18 cellular contexts compared by ENCODE assay signal in genomic region chr10:110784198-110784597, GRCh38.
A peak's percentile ranks its signal among the peaks of the same experiment; 100 is the strongest.
DNase-seq lines count a peak whose midpoint lies in the region; ATAC-seq and TF ChIP-seq lines count a peak whose summit lies in the region.
"Had no signal": no experiment of that assay in that cellular context is flagged by ENCODE, and none has a peak within 500 bp of the region (broad histone marks: within the 10 kb centered on the region; RNA-seq: fewer than 3 reads in every experiment).

No MANE protein-coding gene starts in this region.

- intact Hi-C loops in CD8-positive, alpha-beta T cell (cut with DNase I, micrococcal nuclease) = loop anchor here in 1 of 2 experiments (5.0 kb wide), 1 partner anchor 37 kb away; no protein-coding TSS in a partner anchor
- intact Hi-C loops in sigmoid colon (cut with DNase I) = no loop called here

- H3K9ac ChIP-seq in endocrine pancreas (ENCODE audit: control insufficient read depth, insufficient read depth, low read length) = no peak overlapping the region
- H3K9ac ChIP-seq: GM23248 had no signal

- H3K36me3 ChIP-seq in CD8-positive, alpha-beta T cell (ENCODE audit: insufficient read depth, low read length) = no peaks in the 10 kb centered on the region
- H3K36me3 ChIP-seq in endocrine pancreas (ENCODE audit: control insufficient read depth, insufficient read depth, low read length) (no peaks in the 10 kb centered on the region), sigmoid colon (no peaks in the 10 kb centered on the region)
- H3K36me3 ChIP-seq: left lung had no signal

- WGBS in sigmoid colon, 2 donors = 80 to 90% methylated on average over 6 of the region's 6 CpGs

- CTCF ChIA-PET in CD8-positive, alpha-beta T cell (lab: Charles Lee) = interaction anchor here (1.0 kb wide), 1 partner anchor 10 kb away, joined by 3 read pairs; no protein-coding TSS in a partner anchor

- POLR2A ChIA-PET in CD8-positive, alpha-beta T cell (lab: Charles Lee) = no interaction called here

- H3K27ac ChIP-seq in CD8-positive, alpha-beta T cell (ENCODE audit: low read depth, low read length) = peak overlapping the region; percentile 40
- H3K27ac ChIP-seq in sigmoid colon = peak overlapping the region; percentile 62 to 77 (median 70)
- H3K27ac ChIP-seq: GM23248, left lung had no signal

- DNase-seq in CD8-positive, alpha-beta T cell = no peak
- DNase-seq in NCI-H510A treated with DMSO at 0.1 percent for 48 hours (lab: John Stamatoyannopoulos, UW) = peak; percentile 45
- peak; percentile 80 for DNase-seq in sigmoid colon
- no peak for DNase-seq in HuH-7 (ENCODE audit: low spot score)
- DNase-seq: anterior cingulate cortex, C1 segment of cervical spinal cord, cortex of kidney, DMS79, hippocampal formation, left lung, NCI-H1694, NCI-H446 treated with DMSO at 0.1 percent for 48 hours, nephron progenitor cell had no signal

- no peak for TF ChIP-seq CTCF in CD8-positive, alpha-beta T cell (IDR thresholded peaks at IDR 0.05)
- no peak for TF ChIP-seq CTCF in sigmoid colon (IDR thresholded peaks at IDR 0.05)

- no peak overlapping the region for H3K4me3 Mint-ChIP-seq in CD8-positive, alpha-beta T cell
- H3K4me3 Mint-ChIP-seq: nephron progenitor cell had no signal

- H3K4me1 ChIP-seq in CD8-positive, alpha-beta T cell (ENCODE audit: insufficient read depth, low read length) = peaks cover 21% of the 10 kb centered on the region
- H3K4me1 ChIP-seq in endocrine pancreas (ENCODE audit: control insufficient read depth, insufficient read depth, low read length) (peaks cover 7% of the 10 kb centered on the region), sigmoid colon (peaks cover 0 to 43% (median 16%) of the 10 kb centered on the region in 4 donors)
- H3K4me1 ChIP-seq: left lung had no signal

- H3K9me3 Mint-ChIP-seq in CD8-positive, alpha-beta T cell = peaks cover 3% of the 10 kb centered on the region
- H3K9me3 Mint-ChIP-seq: nephron progenitor cell had no signal

- peak; percentile 30 to 95 (median 64) for TF ChIP-seq EP300 in sigmoid colon (IDR thresholded peaks at IDR 0.05)

- H3K36me3 Mint-ChIP-seq in CD8-positive, alpha-beta T cell = no peaks in the 10 kb centered on the region

- H3K27me3 ChIP-seq in CD8-positive, alpha-beta T cell (ENCODE audit: insufficient read depth, low read length) = no peaks in the 10 kb centered on the region
- H3K27me3 ChIP-seq in endocrine pancreas (ENCODE audit: control insufficient read depth, insufficient read depth, low read length) = no peaks in the 10 kb centered on the region
- no peaks in the 10 kb centered on the region for H3K27me3 ChIP-seq in sigmoid colon

- H3K4me3 ChIP-seq in CD8-positive, alpha-beta T cell (ENCODE audit: low read depth, low read length) = no peak overlapping the region
- H3K4me3 ChIP-seq in endocrine pancreas (ENCODE audit: control insufficient read depth, insufficient read depth, low read length) (peak overlapping the region; percentile 44), sigmoid colon (no peak overlapping the region)
- H3K4me3 ChIP-seq: GM23248, left lung had no signal

- peaks cover 46% of the 10 kb centered on the region for H3K4me1 Mint-ChIP-seq in CD8-positive, alpha-beta T cell (ENCODE audit: low read depth)

- TF ChIP-seq POLR2A in sigmoid colon (IDR thresholded peaks at IDR 0.05) = no peak

- no peak for ATAC-seq in CD8-positive, alpha-beta T cell
- ATAC-seq in HG02870 (IDR thresholded peaks at IDR 0.05; ENCODE audit: unreplicated experiment) (no peak), HG03135 (IDR thresholded peaks at IDR 0.05; ENCODE audit: unreplicated experiment) (no peak)
- ATAC-seq: esophagus mucosa, left lung had no signal

- no peaks in the 10 kb centered on the region for H3K9me3 ChIP-seq in CD8-positive, alpha-beta T cell (ENCODE audit: low read length)
- no peaks in the 10 kb centered on the region for H3K9me3 ChIP-seq in endocrine pancreas (ENCODE audit: control insufficient read depth, low read length)
- no peaks in the 10 kb centered on the region for H3K9me3 ChIP-seq in sigmoid colon
- H3K9me3 ChIP-seq: left lung had no signal

- H3K27ac Mint-ChIP-seq in CD8-positive, alpha-beta T cell = peak overlapping the region; percentile 94
- H3K27ac Mint-ChIP-seq: nephron progenitor cell had no signal

- H3K27me3 Mint-ChIP-seq in CD8-positive, alpha-beta T cell (ENCODE audit: low read depth) = no peaks in the 10 kb centered on the region

Comparison
In these comparisons a context has a peak if more than half of its experiments do, and no peak if none do; other contexts are left out.
1. DNase-seq: peak in NCI-H510A treated with DMSO at 0.1 percent for 48 hours (single experiment) and sigmoid colon (single experiment); none in CD8-positive, alpha-beta T cell (0 of 7) and HuH-7 (single experiment).